ENCODE assay signal across 28 cellular contexts in genomic region chr4:99074816-99075215, GRCh38. TPM values are rescaled to one million over a fixed set of nuclear protein-coding genes. Genes with fewer than 3 reads are reported as not detected.
DNase-seq lines count a peak whose midpoint lies in the region; ATAC-seq, FAIRE-seq and TF ChIP-seq lines count a peak whose summit lies in the region.
"Had no signal": no experiment of that assay in that cellular context is flagged by ENCODE, and none has a peak within 500 bp of the region (broad histone marks: within the 10 kb centered on the region; RNA-seq: fewer than 3 reads in every experiment).

No MANE protein-coding gene starts in this region.

- peaks cover 58% of the 10 kb centered on the region for H3K36me3 ChIP-seq in astrocyte (ENCODE audit: insufficient read depth, low read length)
- H3K36me3 ChIP-seq in lower lobe of right lung, result peaks cover 99% of the 10 kb centered on the region
- H3K36me3 ChIP-seq in upper lobe of right lung, result peaks cover 100% of the 10 kb centered on the region

- H3K79me2 ChIP-seq in astrocyte (ENCODE audit: insufficient read depth, low read length), result peaks cover 9% of the 10 kb centered on the region

- intact Hi-C loops in lower lobe of right lung (cut with DNase I), result no loop called here
- intact Hi-C loops in upper lobe of right lung (cut with DNase I), result no loop called here

- H3K4me3 Mint-ChIP-seq in activated naive CD8-positive, alpha-beta T cell treated with anti-CD3 and anti-CD28 coated beads for 36 hours, result no peak overlapping the region
- H3K4me3 Mint-ChIP-seq in activated naive CD8-positive, alpha-beta T cell treated with anti-CD3 and anti-CD28 coated beads, Interleukin-2, amount 50 U/mL, for 24 hours, result no peak overlapping the region
- H3K4me3 Mint-ChIP-seq in astrocyte (ENCODE audit: unreplicated experiment), result no peak overlapping the region
- no peak overlapping the region for H3K4me3 Mint-ChIP-seq in naive thymus-derived CD8-positive, alpha-beta T cell
- no peak overlapping the region for H3K4me3 Mint-ChIP-seq in immature natural killer cell
- H3K4me3 Mint-ChIP-seq: CD14-positive monocyte; CD4-positive, alpha-beta T cell; CD8-positive, alpha-beta memory T cell; HFFc6 had no signal

- DNase-seq in activated naive CD8-positive, alpha-beta T cell treated with anti-CD3 and anti-CD28 coated beads for 36 hours, result no peak
- DNase-seq in activated naive CD8-positive, alpha-beta T cell treated with anti-CD3 and anti-CD28 coated beads, Interleukin-2, amount 50 U/mL, for 24 hours, result no peak
- DNase-seq in astrocyte (ENCODE audit: low read depth) (no peak), lower lobe of right lung (peak; percentile 75), upper lobe of right lung (peak; percentile 84), immature natural killer cell (no peak)
- no peak for DNase-seq in naive thymus-derived CD8-positive, alpha-beta T cell
- DNase-seq: 8988T; ACHN; AML-193; BE2C; CD4-positive, alpha-beta T cell; CD8-positive, alpha-beta memory T cell; DMS 273 treated with DMSO at 0.1 percent for 48 hours; DMS79; EL; GDM1; GOT3; HFFc6 had no signal

- H3K27me3 ChIP-seq in astrocyte (ENCODE audit: insufficient read depth, low read length), result no peaks in the 10 kb centered on the region
- no peaks in the 10 kb centered on the region for H3K27me3 ChIP-seq in lower lobe of right lung (ENCODE audit: low read depth)
- no peaks in the 10 kb centered on the region for H3K27me3 ChIP-seq in upper lobe of right lung
- H3K27me3 ChIP-seq: BE2C; BLaER1 treated with 17β-estradiol and CSF1 and Interleukin-3, amounts not matched to agents 10 nM and 100 nM had no signal

- POLR2A ChIA-PET in naive thymus-derived CD8-positive, alpha-beta T cell (lab: Charles Lee), result no interaction called here

- no peaks in the 10 kb centered on the region for H3K9me3 Mint-ChIP-seq in activated naive CD8-positive, alpha-beta T cell treated with anti-CD3 and anti-CD28 coated beads for 36 hours
- no peaks in the 10 kb centered on the region for H3K9me3 Mint-ChIP-seq in activated naive CD8-positive, alpha-beta T cell treated with anti-CD3 and anti-CD28 coated beads, Interleukin-2, amount 50 U/mL, for 24 hours
- H3K9me3 Mint-ChIP-seq in astrocyte (ENCODE audit: unreplicated experiment), result no peaks in the 10 kb centered on the region
- no peaks in the 10 kb centered on the region for H3K9me3 Mint-ChIP-seq in naive thymus-derived CD8-positive, alpha-beta T cell
- H3K9me3 Mint-ChIP-seq in immature natural killer cell, result no peaks in the 10 kb centered on the region
- H3K9me3 Mint-ChIP-seq: CD14-positive monocyte; CD4-positive, alpha-beta T cell; CD8-positive, alpha-beta memory T cell; HFFc6 had no signal

- H3K9ac ChIP-seq in astrocyte (ENCODE audit: low read length), result no peak overlapping the region
- H3K9ac ChIP-seq: BLaER1 treated with 17β-estradiol and CSF1 and Interleukin-3, amounts not matched to agents 10 nM and 100 nM had no signal

- H3K27ac Mint-ChIP-seq in activated naive CD8-positive, alpha-beta T cell treated with anti-CD3 and anti-CD28 coated beads for 36 hours, result peak overlapping the region; percentile 29
- no peak overlapping the region for H3K27ac Mint-ChIP-seq in activated naive CD8-positive, alpha-beta T cell treated with anti-CD3 and anti-CD28 coated beads, Interleukin-2, amount 50 U/mL, for 24 hours
- H3K27ac Mint-ChIP-seq in astrocyte (ENCODE audit: unreplicated experiment), result peak overlapping the region; percentile 26
- peak overlapping the region in 1 of 10 donors; percentile 15 for H3K27ac Mint-ChIP-seq in naive thymus-derived CD8-positive, alpha-beta T cell
- no peak overlapping the region for H3K27ac Mint-ChIP-seq in immature natural killer cell
- H3K27ac Mint-ChIP-seq: CD4-positive, alpha-beta T cell; HFFc6 had no signal

- no peaks in the 10 kb centered on the region for H3K27me3 Mint-ChIP-seq in activated naive CD8-positive, alpha-beta T cell treated with anti-CD3 and anti-CD28 coated beads for 36 hours
- H3K27me3 Mint-ChIP-seq in activated naive CD8-positive, alpha-beta T cell treated with anti-CD3 and anti-CD28 coated beads, Interleukin-2, amount 50 U/mL, for 24 hours, result no peaks in the 10 kb centered on the region
- H3K27me3 Mint-ChIP-seq in astrocyte (ENCODE audit: low read depth, unreplicated experiment) (no peaks in the 10 kb centered on the region), immature natural killer cell (ENCODE audit: low read depth in 3 of 3) (no peaks in the 10 kb centered on the region)
- no peaks in the 10 kb centered on the region for H3K27me3 Mint-ChIP-seq in naive thymus-derived CD8-positive, alpha-beta T cell
- H3K27me3 Mint-ChIP-seq: CD4-positive, alpha-beta T cell; CD8-positive, alpha-beta memory T cell had no signal

- TF ChIP-seq CTCF in astrocyte (IDR thresholded peaks at IDR 0.05; ENCODE audit: insufficient read depth, low read depth, low read length) (no peak), lower lobe of right lung (IDR thresholded peaks at IDR 0.05) (no peak), upper lobe of right lung (IDR thresholded peaks at IDR 0.05) (no peak)

- no peak overlapping the region for H3K27ac ChIP-seq in astrocyte (ENCODE audit: low read depth, low read length)
- H3K27ac ChIP-seq in lower lobe of right lung, result no peak overlapping the region
- no peak overlapping the region for H3K27ac ChIP-seq in upper lobe of right lung
- H3K27ac ChIP-seq: A549; BLaER1 treated with 17β-estradiol and CSF1 and Interleukin-3, amounts not matched to agents 10 nM and 100 nM had no signal

- H3K9me3 ChIP-seq in astrocyte (ENCODE audit: insufficient read depth, low read depth, low read length) (no peaks in the 10 kb centered on the region), lower lobe of right lung (no peaks in the 10 kb centered on the region), upper lobe of right lung (no peaks in the 10 kb centered on the region)
- H3K9me3 ChIP-seq: A549; BE2C; BLaER1 treated with 17β-estradiol and CSF1 and Interleukin-3, amounts not matched to agents 10 nM and 100 nM; HAP-1 had no signal

- H3K4me3 ChIP-seq in astrocyte (ENCODE audit: insufficient read depth, low read depth, low read length) (no peak overlapping the region), lower lobe of right lung (no peak overlapping the region), upper lobe of right lung (no peak overlapping the region)
- H3K4me3 ChIP-seq: A549; BLaER1 treated with 17β-estradiol and CSF1 and Interleukin-3, amounts not matched to agents 10 nM and 100 nM; GM12878; HAP-1 had no signal

- no peak for ATAC-seq in activated naive CD8-positive, alpha-beta T cell treated with anti-CD3 and anti-CD28 coated beads, Interleukin-2, amount 50 U/mL, for 24 hours
- ATAC-seq in lower lobe of right lung, result peak; percentile 82 to 89
- peak; percentile 90 for ATAC-seq in upper lobe of right lung
- no peak for ATAC-seq in naive thymus-derived CD8-positive, alpha-beta T cell
- ATAC-seq in GM21381 (IDR thresholded peaks at IDR 0.05; ENCODE audit: unreplicated experiment), result no peak
- ATAC-seq: A549, GM12878 had no signal

- H3K4me1 Mint-ChIP-seq in activated naive CD8-positive, alpha-beta T cell treated with anti-CD3 and anti-CD28 coated beads for 36 hours, result peaks cover 5% of the 10 kb centered on the region
- no peaks in the 10 kb centered on the region for H3K4me1 Mint-ChIP-seq in activated naive CD8-positive, alpha-beta T cell treated with anti-CD3 and anti-CD28 coated beads, Interleukin-2, amount 50 U/mL, for 24 hours
- H3K4me1 Mint-ChIP-seq in astrocyte (ENCODE audit: low read depth, unreplicated experiment) (peaks cover 5% of the 10 kb centered on the region), immature natural killer cell (peaks cover 0 to 18% of the 10 kb centered on the region in 2 donors)
- H3K4me1 Mint-ChIP-seq in naive thymus-derived CD8-positive, alpha-beta T cell, result peaks cover 0 to 6% (median 5%) of the 10 kb centered on the region in 4 donors
- H3K4me1 Mint-ChIP-seq: CD14-positive monocyte had no signal

- peaks cover 9% of the 10 kb centered on the region for H4K20me1 ChIP-seq in astrocyte (ENCODE audit: insufficient read depth, low read length)

- no peak overlapping the region for H2AFZ ChIP-seq in astrocyte (ENCODE audit: low read depth, low read length)

- peaks cover 19% of the 10 kb centered on the region for H3K36me3 Mint-ChIP-seq in activated naive CD8-positive, alpha-beta T cell treated with anti-CD3 and anti-CD28 coated beads for 36 hours
- H3K36me3 Mint-ChIP-seq in activated naive CD8-positive, alpha-beta T cell treated with anti-CD3 and anti-CD28 coated beads, Interleukin-2, amount 50 U/mL, for 24 hours (ENCODE audit: low read depth), result peaks cover 39% of the 10 kb centered on the region
- H3K36me3 Mint-ChIP-seq in astrocyte (ENCODE audit: low read depth, unreplicated experiment), result peaks cover 20% of the 10 kb centered on the region
- H3K36me3 Mint-ChIP-seq in naive thymus-derived CD8-positive, alpha-beta T cell, result peaks cover 8 to 94% (median 42%) of the 10 kb centered on the region in 3 donors
- H3K36me3 Mint-ChIP-seq in immature natural killer cell, result peaks cover 24 to 51% (median 40%) of the 10 kb centered on the region in 3 donors

- no peak overlapping the region for H3K4me2 ChIP-seq in astrocyte (ENCODE audit: low read length)
- H3K4me2 ChIP-seq: A549 had no signal

- FAIRE-seq in astrocyte (lab: Jason Lieb, UNC), result no peak
- FAIRE-seq: A549, D721Med, GM12878, GM19239, H54 had no signal

- no peaks in the 10 kb centered on the region for H3K4me1 ChIP-seq in astrocyte (ENCODE audit: insufficient read depth, low read length)
- H3K4me1 ChIP-seq in lower lobe of right lung, result no peaks in the 10 kb centered on the region
- H3K4me1 ChIP-seq in upper lobe of right lung, result no peaks in the 10 kb centered on the region
- H3K4me1 ChIP-seq: A549, BE2C, HAP-1 had no signal

RNA-seq across cellular contexts. Expression of gene ADH5, which starts 13.8 kb away (rescaled TPM):
- total RNA-seq in activated naive CD8-positive, alpha-beta T cell treated with anti-CD3 and anti-CD28 coated beads for 36 hours, result 100 to 1,000 TPM; 115 to 121 TPM
- total RNA-seq in astrocyte (187 and 210 TPM in 2 replicates), lower lobe of right lung (150 TPM), upper lobe of right lung (166 TPM)
- 10 to 100 TPM; 84.9 to 86.1 TPM for total RNA-seq in naive thymus-derived CD8-positive, alpha-beta T cell
- polyA plus RNA-seq in naive thymus-derived CD8-positive, alpha-beta T cell, result 100 to 1,000 TPM; 125 to 137 (median 136) TPM
- polyA plus RNA-seq in immature natural killer cell, result 100 to 1,000 TPM; 126 to 167 (median 140) TPM

Comparison
In these comparisons a context has a peak if more than half of its experiments do, and no peak if none do; other contexts are left out.
1. H3K27ac Mint-ChIP-seq: peak in activated naive CD8-positive, alpha-beta T cell treated with anti-CD3 and anti-CD28 coated beads for 36 hours (single experiment) and astrocyte (single experiment); none in activated naive CD8-positive, alpha-beta T cell treated with anti-CD3 and anti-CD28 coated beads, Interleukin-2, amount 50 U/mL, for 24 hours (single experiment) and immature natural killer cell (0 of 6).
2. DNase-seq: peak in lower lobe of right lung (single experiment) and upper lobe of right lung (single experiment); none in activated naive CD8-positive, alpha-beta T cell treated with anti-CD3 and anti-CD28 coated beads for 36 hours (single experiment), activated naive CD8-positive, alpha-beta T cell treated with anti-CD3 and anti-CD28 coated beads, Interleukin-2, amount 50 U/mL, for 24 hours (single experiment), astrocyte (single experiment), naive thymus-derived CD8-positive, alpha-beta T cell (0 of 10) and immature natural killer cell (0 of 3).
3. ATAC-seq: peak in lower lobe of right lung (2 of 2) and upper lobe of right lung (single experiment); none in activated naive CD8-positive, alpha-beta T cell treated with anti-CD3 and anti-CD28 coated beads, Interleukin-2, amount 50 U/mL, for 24 hours (single experiment), naive thymus-derived CD8-positive, alpha-beta T cell (0 of 2) and GM21381 (single experiment).